Comparison of ENCODE assay signal across 25 cellular contexts in the genomic region with DNA sequence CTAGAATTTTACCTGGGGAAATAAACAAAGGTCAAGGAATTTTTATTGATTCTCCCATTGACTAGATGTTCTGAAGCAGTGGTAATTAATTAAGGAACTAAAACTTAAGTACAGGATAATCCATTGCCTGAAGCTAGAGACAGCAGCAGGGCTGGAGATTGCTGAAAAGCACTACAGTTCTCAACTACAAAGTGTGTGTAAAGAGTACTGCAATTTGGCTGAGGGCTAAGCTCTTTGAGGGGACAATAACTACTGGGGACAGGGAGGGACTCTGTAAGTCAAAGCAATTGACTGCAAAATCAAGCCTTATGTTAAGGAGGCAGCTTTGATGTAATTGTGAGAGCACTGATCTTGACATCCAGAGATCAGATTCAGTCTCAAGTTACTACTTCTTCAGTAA.
"Had no signal": no experiment of that assay in that cellular context is flagged by ENCODE, and none has a peak within 500 bp of the region (broad histone marks: within the 10 kb centered on the region; RNA-seq: fewer than 3 reads in every experiment).

No MANE protein-coding gene starts in this region.

- H3K27me3 Mint-ChIP-seq: activated CD4-positive, alpha-beta T cell treated with anti-CD3 and anti-CD28 coated beads for 36 hours; activated CD8-positive, alpha-beta T cell treated with anti-CD3 and anti-CD28 coated beads for 36 hours; activated naive CD8-positive, alpha-beta T cell treated with anti-CD3 and anti-CD28 coated beads, Interleukin-2, amount 10 ng/mL, durations not matched to agents 7 days and 5 days; T-helper 17 cell had no signal

- FAIRE-seq: RCC 7860 had no signal

- H3K36me3 Mint-ChIP-seq: activated naive CD8-positive, alpha-beta T cell treated with anti-CD3 and anti-CD28 coated beads, Interleukin-2, amount 10 ng/mL, durations not matched to agents 7 days and 5 days had no signal

- H3K27ac Mint-ChIP-seq: activated CD4-positive, alpha-beta T cell treated with anti-CD3 and anti-CD28 coated beads for 36 hours; activated CD8-positive, alpha-beta T cell treated with anti-CD3 and anti-CD28 coated beads for 36 hours; activated naive CD8-positive, alpha-beta T cell treated with anti-CD3 and anti-CD28 coated beads, Interleukin-2, amount 10 ng/mL, durations not matched to agents 7 days and 5 days; T-helper 17 cell had no signal

- H3K4me3 ChIP-seq: adrenal gland, breast epithelium, SJSA1 had no signal

- DNase-seq: activated CD4-positive, alpha-beta T cell treated with anti-CD3 and anti-CD28 coated beads for 36 hours; activated CD8-positive, alpha-beta memory T cell treated with anti-CD3 and anti-CD28 coated beads, Interleukin-2, amount 50 U/mL, for 4 hours; activated CD8-positive, alpha-beta T cell treated with anti-CD3 and anti-CD28 coated beads for 36 hours; activated naive CD4-positive, alpha-beta T cell treated with anti-CD3 and anti-CD28 coated beads, Interleukin-2, amount 50 U/mL, for 16 hours; activated naive CD8-positive, alpha-beta T cell treated with anti-CD3 and anti-CD28 coated beads, Interleukin-2, amount 10 ng/mL, durations not matched to agents 7 days and 5 days; adrenal gland; aorta; caudate nucleus; Kasumi-1; KBM-7; NCI-H1105 treated with DMSO at 0.1 percent for 48 hours; NCI-H1436 treated with DMSO at 0.1 percent for 48 hours; NCI-H187; NCI-H2081; NCI-H2171; NCI-H2227 treated with DMSO at 0.1 percent for 48 hours; NCI-H446 treated with DMSO at 0.1 percent for 48 hours; NCI-H526; PC-3; SHP77; T-helper 17 cell; T-helper 9 cell had no signal

- H3K9me3 ChIP-seq: adrenal gland, breast epithelium, SJSA1 had no signal

- H3K36me3 ChIP-seq: adrenal gland, breast epithelium, SJSA1 had no signal

- H3K27me3 ChIP-seq: adrenal gland, breast epithelium, SJSA1 had no signal

- H3K4me1 Mint-ChIP-seq: activated CD4-positive, alpha-beta T cell treated with anti-CD3 and anti-CD28 coated beads for 36 hours; activated naive CD8-positive, alpha-beta T cell treated with anti-CD3 and anti-CD28 coated beads, Interleukin-2, amount 10 ng/mL, durations not matched to agents 7 days and 5 days; T-helper 17 cell had no signal

- ATAC-seq: activated CD4-positive, alpha-beta T cell treated with anti-CD3 and anti-CD28 coated beads for 36 hours; activated CD8-positive, alpha-beta T cell treated with anti-CD3 and anti-CD28 coated beads for 36 hours; PC-3; T-helper 17 cell had no signal

- H3K4me3 Mint-ChIP-seq: activated CD4-positive, alpha-beta T cell treated with anti-CD3 and anti-CD28 coated beads for 36 hours; activated CD8-positive, alpha-beta T cell treated with anti-CD3 and anti-CD28 coated beads for 36 hours; activated naive CD8-positive, alpha-beta T cell treated with anti-CD3 and anti-CD28 coated beads, Interleukin-2, amount 10 ng/mL, durations not matched to agents 7 days and 5 days; T-helper 17 cell had no signal

- H3K27ac ChIP-seq: adrenal gland, breast epithelium, SJSA1 had no signal

- H3K9me3 Mint-ChIP-seq: activated CD8-positive, alpha-beta T cell treated with anti-CD3 and anti-CD28 coated beads for 36 hours had no signal

- H3K4me1 ChIP-seq: adrenal gland, breast epithelium, SJSA1 had no signal
